Comparison of ENCODE assay signal across 8 cellular contexts in genomic region chr2:64989126-64989981, GRCh38. TPM values are rescaled to one million over a fixed set of nuclear protein-coding genes. Genes with fewer than 3 reads are reported as not detected.
A peak's percentile ranks its signal among the peaks of the same experiment; 100 is the strongest.
DNase-seq lines count a peak whose midpoint lies in the region; ATAC-seq and TF ChIP-seq lines count a peak whose summit lies in the region.

Gene SLC1A4, plus strand, starts transcription at chr2:64989399. Its CDS starts 245 bp downstream, at chr2:64989644.

- H3K36me3 Mint-ChIP-seq in IgD-negative memory B cell: peaks cover under 1% of the 10 kb centered on the region
- H3K36me3 Mint-ChIP-seq in activated T-cell treated with anti-CD3 and anti-CD28 coated beads, Interleukin-2, amount 50 U/mL, for 24 hours (ENCODE audit: low read depth): peaks cover 21% of the 10 kb centered on the region

- peak within 1 kb of the TSS; percentile 66 to 92 (median 85) for H3K4me3 ChIP-seq in esophagus muscularis mucosa

- H3K4me3 Mint-ChIP-seq in IgD-negative memory B cell: peak within 1 kb of the TSS; percentile 87 to 97 (median 92)
- H3K4me3 Mint-ChIP-seq in activated T-cell treated with anti-CD3 and anti-CD28 coated beads, Interleukin-2, amount 50 U/mL, for 24 hours: peak within 1 kb of the TSS; percentile 90

- no peak for TF ChIP-seq CTCF in esophagus muscularis mucosa (IDR thresholded peaks at IDR 0.05)

- ATAC-seq in GM21529 (IDR thresholded peaks at IDR 0.05; ENCODE audit: unreplicated experiment): peak; percentile 76

- H3K4me1 Mint-ChIP-seq in IgD-negative memory B cell: peaks cover 25 to 36% (median 28%) of the 10 kb centered on the region in 3 donors
- peaks cover 44% of the 10 kb centered on the region for H3K4me1 Mint-ChIP-seq in activated T-cell treated with anti-CD3 and anti-CD28 coated beads, Interleukin-2, amount 50 U/mL, for 24 hours (ENCODE audit: low read depth)

- no peaks in the 10 kb centered on the region for H3K36me3 ChIP-seq in esophagus muscularis mucosa

- H3K9me3 Mint-ChIP-seq in IgD-negative memory B cell: no peaks in the 10 kb centered on the region
- no peaks in the 10 kb centered on the region for H3K9me3 Mint-ChIP-seq in activated T-cell treated with anti-CD3 and anti-CD28 coated beads, Interleukin-2, amount 50 U/mL, for 24 hours

- peak; percentile 77 for DNase-seq in DMS 273 treated with DMSO at 0.1 percent for 48 hours (lab: John Stamatoyannopoulos, UW)
- DNase-seq in activated T-cell treated with anti-CD3 and anti-CD28 coated beads, Interleukin-2, amount 50 U/mL, for 24 hours: peak; percentile 92
- DNase-seq in esophagus muscularis mucosa (ENCODE audit: extremely low spot score): peak; percentile 97
- DNase-seq in myocyte (ENCODE audit: low read depth): peak; percentile 92
- DNase-seq in stimulated activated CD8-positive, alpha-beta memory T cell treated with anti-CD3 and anti-CD28 coated beads, Interleukin-7, amount 100 ng/mL, for 48 hours (ENCODE audit: extremely low read depth in 1 of 2, low read depth in 1 of 2): peak; percentile 71 to 77

- H3K4me1 ChIP-seq in esophagus muscularis mucosa: peaks cover 17 to 46% (median 37%) of the 10 kb centered on the region in 4 donors

- TF ChIP-seq EP300 in esophagus muscularis mucosa (IDR thresholded peaks at IDR 0.05): no peak

- no peaks in the 10 kb centered on the region for H3K27me3 ChIP-seq in esophagus muscularis mucosa

- H3K27ac Mint-ChIP-seq in IgD-negative memory B cell: peak within 1 kb of the TSS; percentile 48 to 74 (median 53)
- H3K27ac Mint-ChIP-seq in activated T-cell treated with anti-CD3 and anti-CD28 coated beads, Interleukin-2, amount 50 U/mL, for 24 hours: peak within 1 kb of the TSS; percentile 83

- peak within 1 kb of the TSS; percentile 94 to 99 (median 96) for H3K27ac ChIP-seq in esophagus muscularis mucosa (replicated peaks in 1 of 4)

- intact Hi-C loops in esophagus muscularis mucosa (cut with DNase I): loop anchor here (2.0 to 5.0 kb wide), 2 partner anchors 53 to 73 kb away; no protein-coding TSS in a partner anchor

- TF ChIP-seq POLR2A in esophagus muscularis mucosa (IDR thresholded peaks at IDR 0.05; ENCODE audit: low read depth): peak; percentile 71

- H3K9me3 ChIP-seq in esophagus muscularis mucosa: no peaks in the 10 kb centered on the region

- whole genome bisulfite sequencing in esophagus muscularis mucosa: 0% methylated on average over 5 of the region's 109 CpGs

- no peaks in the 10 kb centered on the region for H3K27me3 Mint-ChIP-seq in IgD-negative memory B cell
- peaks cover 17% of the 10 kb centered on the region for H3K27me3 Mint-ChIP-seq in activated T-cell treated with anti-CD3 and anti-CD28 coated beads, Interleukin-2, amount 50 U/mL, for 24 hours

TF ChIP-seq in PFSK-1, 5 proteins besides CTCF, POLR2A, EP300 and RAD21:
- TF ChIP-seq REST (IDR thresholded peaks at IDR 0.05; ENCODE audit: insufficient read depth in 1 of 2, low read depth in 2 of 2, low read length in 2 of 2) (no peak), TAF1 (IDR thresholded peaks at IDR 0.05; ENCODE audit: borderline replicate concordance, insufficient read depth, low read length) (no peak), FOXP2 (optimal IDR thresholded peaks at IDR 0.05; ENCODE audit: borderline replicate concordance, extremely low read depth, extremely low read length, insufficient read depth) (peak; percentile 72), POLR2AphosphoS5 (IDR thresholded peaks at IDR 0.05; ENCODE audit: low read depth, low read length) (no peak; the same call in 1 of the 2 replicates), SIN3A (IDR thresholded peaks at IDR 0.05; ENCODE audit: borderline replicate concordance, insufficient read depth, low read length) (no peak)

RNA-seq across cellular contexts. Expression of gene SLC1A4, which starts in this region (rescaled TPM):
- polyA plus RNA-seq in IgD-negative memory B cell: 3.6 TPM
- polyA plus RNA-seq in PFSK-1 (2012; ENCODE audit: insufficient read length, low read depth): 53.8 TPM
- 10 to 100 TPM; 10.4 to 15.1 (median 10.8) TPM for total RNA-seq in esophagus muscularis mucosa
- total RNA-seq in myocyte: 17.1 and 29.1 TPM in 2 replicates
- 26.0 TPM for polyA plus RNA-seq in myocyte (2012)

Comparison
In these comparisons a context has a peak if more than half of its experiments do, and no peak if none do; other contexts are left out.
1. Peak in every context shown above with its lines: DNase-seq, ATAC-seq, H3K4me3 ChIP-seq and H3K27ac ChIP-seq.